ENCODE assay signal across 1 cellular context in the genomic region with DNA sequence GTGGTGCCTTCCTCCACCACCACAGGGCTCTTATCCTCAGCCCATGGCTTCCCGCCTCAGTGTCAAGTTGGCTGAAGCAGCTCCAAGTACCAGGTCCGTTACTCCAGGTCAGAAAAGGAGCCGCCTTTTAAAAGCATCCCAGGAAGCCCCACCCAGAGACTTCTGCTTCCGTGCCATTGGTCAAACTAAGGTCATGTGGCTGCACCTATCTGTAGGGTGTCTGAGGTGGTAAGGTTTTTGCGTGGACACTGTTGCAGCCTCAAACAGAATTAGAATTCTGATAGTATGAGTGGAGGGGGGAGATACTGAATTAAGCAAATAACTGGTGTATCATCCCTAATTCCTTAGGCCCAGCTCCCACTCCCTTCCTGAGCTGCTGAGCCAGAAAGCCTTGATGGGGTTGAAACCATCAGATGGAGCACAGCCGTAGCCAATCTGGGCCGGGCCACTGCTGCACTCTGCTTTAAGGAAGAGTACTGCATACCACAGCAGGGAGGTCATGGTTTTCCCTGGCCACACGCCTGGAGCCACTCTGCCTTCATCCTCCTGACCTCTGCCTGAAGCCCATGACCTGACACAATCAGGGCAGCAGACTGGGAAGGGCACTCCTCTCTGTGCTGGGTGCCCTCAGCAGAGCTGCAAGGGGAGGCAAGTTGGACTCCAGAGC.
TF ChIP-seq lines count a peak whose summit lies in the region.

No MANE protein-coding gene starts in this region.

TF ChIP-seq in IMR-90, 13 proteins besides CTCF, POLR2A, EP300 and RAD21:
- no peak for TF ChIP-seq CHD1 (IDR thresholded peaks at IDR 0.05; ENCODE audit: low read depth, low read length)
- TF ChIP-seq, protein P1, sequence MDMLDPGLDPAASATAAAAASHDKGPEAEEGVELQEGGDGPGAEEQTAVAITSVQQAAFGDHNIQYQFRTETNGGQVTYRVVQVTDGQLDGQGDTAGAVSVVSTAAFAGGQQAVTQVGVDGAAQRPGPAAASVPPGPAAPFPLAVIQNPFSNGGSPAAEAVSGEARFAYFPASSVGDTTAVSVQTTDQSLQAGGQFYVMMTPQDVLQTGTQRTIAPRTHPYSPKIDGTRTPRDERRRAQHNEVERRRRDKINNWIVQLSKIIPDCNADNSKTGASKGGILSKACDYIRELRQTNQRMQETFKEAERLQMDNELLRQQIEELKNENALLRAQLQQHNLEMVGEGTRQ (IDR thresholded peaks at IDR 0.05; ENCODE audit: low read depth, low read length) = peak; percentile 66; the same call in 1 of the 2 replicates
- TF ChIP-seq ELK1 (IDR thresholded peaks at IDR 0.05; ENCODE audit: borderline replicate concordance, low read depth, low read length) = no peak
